Comparison of ENCODE assay signal across 8 cellular contexts in the genomic region with DNA sequence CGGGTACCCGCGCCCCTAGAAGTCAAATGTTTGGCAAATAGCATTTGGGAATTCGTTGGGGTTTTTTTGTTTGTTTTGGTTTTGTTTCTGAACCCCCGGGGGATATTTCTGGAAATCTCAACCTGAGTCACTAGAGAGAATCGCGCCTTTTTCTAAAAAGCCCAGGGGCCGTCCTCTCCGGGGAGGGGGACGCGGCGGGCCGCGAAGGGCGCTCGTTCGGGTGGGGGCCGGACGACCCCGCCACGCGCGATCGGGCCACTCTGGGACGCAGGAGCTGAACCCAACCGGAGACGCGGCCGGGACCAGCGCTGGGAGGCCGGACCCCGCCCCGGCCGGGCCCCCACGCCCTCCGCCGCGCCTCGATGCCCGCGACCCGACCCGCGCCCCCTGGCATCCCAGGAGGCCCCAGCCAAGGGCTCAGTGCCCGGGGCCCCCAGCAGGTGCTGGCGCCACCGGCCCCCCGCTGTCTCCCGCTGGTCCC. TPM values are rescaled to one million over a fixed set of nuclear protein-coding genes. Genes with fewer than 3 reads are reported as not detected.
DNase-seq lines count a peak whose midpoint lies in the region; ATAC-seq and TF ChIP-seq lines count a peak whose summit lies in the region.

No MANE protein-coding gene starts in this region.

- H3K9ac ChIP-seq in DND-41 (ENCODE audit: low read depth, low read length) (peak overlapping the region; percentile 59), fibroblast of lung (ENCODE audit: insufficient read depth, low read length) (peak overlapping the region; percentile 85)

- no peaks in the 10 kb centered on the region for H3K36me3 ChIP-seq in DND-41 (ENCODE audit: insufficient read depth, low read length)
- H3K36me3 ChIP-seq in H7 (replicated peaks; ENCODE audit: control insufficient read depth, insufficient read depth, low read length) = no peaks in the 10 kb centered on the region
- peaks cover 24% of the 10 kb centered on the region for H3K36me3 ChIP-seq in SJSA1
- H3K36me3 ChIP-seq in fibroblast of lung (ENCODE audit: control insufficient read depth, insufficient read depth, low read length) = peaks cover 2% of the 10 kb centered on the region

- no peak for ATAC-seq in DND-41 (ENCODE audit: insufficient read depth, low read depth)

- H3K4me1 Mint-ChIP-seq in osteocyte (ENCODE audit: unreplicated experiment) = peaks cover 53% of the 10 kb centered on the region

- H3K36me3 Mint-ChIP-seq in osteocyte (ENCODE audit: unreplicated experiment) = peaks cover 5% of the 10 kb centered on the region

- H3K9me3 ChIP-seq in DND-41 (ENCODE audit: insufficient read depth, low read length, severe bottlenecking) (no peaks in the 10 kb centered on the region), SJSA1 (replicated peaks) (no peaks in the 10 kb centered on the region), fibroblast of lung (ENCODE audit: control insufficient read depth, insufficient read depth, low read depth, low read length) (no peaks in the 10 kb centered on the region)

- H3K4me1 ChIP-seq in DND-41 (ENCODE audit: insufficient read depth, low read length) (peaks cover 31% of the 10 kb centered on the region), SJSA1 (replicated peaks) (peaks cover 49% of the 10 kb centered on the region), fibroblast of lung (ENCODE audit: control insufficient read depth, extremely low read depth, insufficient read depth, low read length) (peaks cover 9% of the 10 kb centered on the region)

- no peaks in the 10 kb centered on the region for H3K9me3 Mint-ChIP-seq in osteocyte (ENCODE audit: unreplicated experiment)

- DNase-seq in DND-41 (no peak), H7 (no peak), SJSA1 (ENCODE audit: low read depth in 1 of 2, low spot score in 2 of 2) (no peak), fibroblast of lung (ENCODE audit: low read depth in 2 of 2) (no peak), osteocyte (ENCODE audit: extremely low spot score, unreplicated experiment) (no peak), NCI-H2081 (lab: John Stamatoyannopoulos, UW) (no peak), OCI-M2 (lab: John Stamatoyannopoulos, UW; ENCODE audit: unreplicated experiment) (no peak), NCI-H510A treated with DMSO at 0.1 percent for 48 hours (lab: John Stamatoyannopoulos, UW) (no peak)

- H3K27ac Mint-ChIP-seq in osteocyte (ENCODE audit: unreplicated experiment) = peak overlapping the region; percentile 85

- H3K27me3 ChIP-seq in DND-41 (ENCODE audit: insufficient read depth, low read length, poor library complexity) (peaks cover 30% of the 10 kb centered on the region), H7 (ENCODE audit: control insufficient read depth, insufficient read depth, low read length) (peaks cover 4% of the 10 kb centered on the region), SJSA1 (replicated peaks) (no peaks in the 10 kb centered on the region), fibroblast of lung (ENCODE audit: control insufficient read depth, insufficient read depth, low read length) (peaks cover 2% of the 10 kb centered on the region)

- H3K4me3 Mint-ChIP-seq in osteocyte (ENCODE audit: unreplicated experiment) = peak overlapping the region; percentile 83

- H2AFZ ChIP-seq in DND-41 (ENCODE audit: low read depth, low read length) (peak overlapping the region; percentile 61), fibroblast of lung (ENCODE audit: low read length) (no peak overlapping the region)

- H3K4me3 ChIP-seq in DND-41 (ENCODE audit: low read depth in 1 of 2, low read length in 2 of 2) = peak overlapping the region; percentile 22 to 61; a peak in 3 of 4 replicates
- H3K4me3 ChIP-seq in H7 (ENCODE audit: insufficient read depth, low read depth, low read length) = peak overlapping the region; percentile 66
- peak overlapping the region; percentile 97 for H3K4me3 ChIP-seq in SJSA1
- H3K4me3 ChIP-seq in fibroblast of lung (replicated peaks in 1 of 4; ENCODE audit: control extremely low read depth in 1 of 4, insufficient read depth in 1 of 4, low read depth in 3 of 4, low read length in 4 of 4) = peak overlapping the region; percentile 73 to 87 (median 86)

- H4K20me1 ChIP-seq in DND-41 (ENCODE audit: insufficient read depth, low read length) (no peaks in the 10 kb centered on the region; the same call in 1 of the 2 replicates), fibroblast of lung (ENCODE audit: control insufficient read depth, extremely low read depth, insufficient read depth, low read length) (no peaks in the 10 kb centered on the region)

- no peaks in the 10 kb centered on the region for H3K79me2 ChIP-seq in DND-41 (ENCODE audit: insufficient read depth, low read length)
- peaks cover 34% of the 10 kb centered on the region for H3K79me2 ChIP-seq in fibroblast of lung (ENCODE audit: control insufficient read depth, insufficient read depth, low read length)

- peak overlapping the region; percentile 73 for H3K4me2 ChIP-seq in DND-41 (ENCODE audit: insufficient read depth, low read length)
- H3K4me2 ChIP-seq in fibroblast of lung (ENCODE audit: extremely low read depth, insufficient read depth, low read length) = peak overlapping the region; percentile 100

- TF ChIP-seq CTCF in DND-41 (IDR thresholded peaks at IDR 0.05; ENCODE audit: borderline replicate concordance, extremely low read depth, low read length, poor library complexity, severe bottlenecking) (no peak), fibroblast of lung (conservative IDR thresholded peaks at IDR 0.05 in 1 of 2, IDR thresholded peaks at IDR 0.05 in 1 of 2; ENCODE audit: low read depth in 1 of 2, low read length in 2 of 2) (no peak), osteocyte (IDR thresholded peaks at IDR 0.05) (no peak)

- H3K27ac ChIP-seq in DND-41 (ENCODE audit: low read length) (no peak overlapping the region), SJSA1 (peak overlapping the region; percentile 88), fibroblast of lung (ENCODE audit: insufficient read depth, low read length) (peak overlapping the region; percentile 80)

- H3K27me3 Mint-ChIP-seq in osteocyte (ENCODE audit: unreplicated experiment) = no peaks in the 10 kb centered on the region

RNA-seq across cellular contexts. Expression of a gene that starts 0.3 kb away (rescaled TPM):
- total RNA-seq in H7 (2014; rRNA removed; shearing (Covaris generic)) = 71.8 and 85.6 TPM in 2 replicates
- total RNA-seq in SJSA1 (2014; rRNA removed; shearing (Covaris generic)) = 50.8 and 83.4 TPM in 2 replicates
- total RNA-seq in fibroblast of lung = 70.9 and 79.6 TPM in 2 replicates
- polyA plus RNA-seq in fibroblast of lung = 128 and 162 TPM in 2 replicates
- polyA plus RNA-seq in fibroblast of lung (2012) = 108 and 157 TPM in 2 replicates
- polyA minus RNA-seq in fibroblast of lung (ENCODE audit: low replicate concordance) = 291 and 341 TPM in 2 replicates
- total RNA-seq in osteocyte = 179 and 189 TPM in 2 replicates

Comparison
In these comparisons a context has a peak if more than half of its experiments do, and no peak if none do; other contexts are left out.
1. H3K4me3 ChIP-seq: peak in every context shown above with its lines; median percentile 97 in SJSA1; 86 in fibroblast of lung; 66 in H7; 42 in DND-41.